In the genomic region with DNA sequence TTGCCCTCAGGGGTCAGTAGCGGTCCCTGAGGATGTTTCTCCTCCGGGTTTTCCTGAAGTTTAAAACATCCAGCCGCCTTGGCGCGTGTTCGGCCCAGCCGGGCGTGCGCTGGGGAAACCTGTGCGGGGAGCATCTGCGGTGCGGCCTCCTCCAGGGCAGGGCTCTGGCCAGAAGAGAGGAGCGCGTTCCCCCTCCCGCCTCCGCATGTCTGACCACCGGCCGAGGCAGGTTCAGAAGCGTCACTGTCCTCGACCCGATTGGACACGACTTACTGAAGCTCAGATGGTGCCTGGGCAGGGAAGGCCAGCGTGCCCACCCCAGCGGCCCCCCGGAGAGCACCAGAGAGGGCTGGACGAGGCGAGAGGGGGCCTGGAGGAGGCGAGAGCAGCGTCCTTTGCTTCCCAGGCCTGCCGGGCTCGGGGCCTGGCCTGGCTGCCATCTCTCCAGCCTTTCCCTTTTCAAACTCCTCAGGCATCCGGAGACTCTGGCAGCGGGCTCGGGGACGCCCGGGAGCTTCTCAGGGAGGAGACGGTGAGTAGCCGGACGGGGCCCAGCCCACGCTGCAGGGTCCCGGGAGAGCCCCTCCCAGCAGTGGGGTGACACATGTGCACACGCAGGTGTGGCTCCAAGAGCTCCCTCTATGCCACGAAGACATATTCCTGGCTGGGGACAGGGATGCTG, we compare ENCODE assay signal across 19 cellular contexts.
DNase-seq lines count a peak whose midpoint lies in the region; ATAC-seq, FAIRE-seq and TF ChIP-seq lines count a peak whose summit lies in the region.
"Had no signal": no experiment of that assay in that cellular context is flagged by ENCODE, and none has a peak within 500 bp of the region (broad histone marks: within the 10 kb centered on the region; RNA-seq: fewer than 3 reads in every experiment).

No MANE protein-coding gene starts in this region.

- H3K9me3 ChIP-seq in right cardiac atrium (ENCODE audit: control insufficient read depth, low read length) = no peaks in the 10 kb centered on the region
- H3K9me3 ChIP-seq in HepG2 (ENCODE audit: low read length) = no peaks in the 10 kb centered on the region
- H3K9me3 ChIP-seq: BE2C, BLaER1 had no signal

- CTCF ChIA-PET in HepG2 (lab: Yijun Ruan, JAX; ENCODE audit: low intra/inter-chr PET ratio, low total read pairs) = no interaction called here

- POLR2A ChIA-PET in HepG2 (lab: Yijun Ruan, JAX) = no interaction called here

- H3K36me3 ChIP-seq in HepG2 (replicated peaks in 1 of 2; ENCODE audit: control insufficient read depth in 1 of 2, insufficient read depth in 2 of 2, low read length in 2 of 2) = peaks cover 20 to 52% of the 10 kb centered on the region in 2 experiments
- H3K36me3 ChIP-seq: BE2C, BLaER1 had no signal

- no TSS peak for BruUV-seq in HepG2 (replicated peaks; lab: Mats Ljungman, UMichigan)

- H3K4me2 ChIP-seq in HepG2 (ENCODE audit: low read depth, low read length) = no peak overlapping the region
- H3K4me2 ChIP-seq: BLaER1 had no signal

- 94% methylated on average over 43 of the region's 43 CpGs for WGBS in right cardiac atrium
- WGBS in HepG2 (ENCODE audit: low lambda C conversion rate) = 97% methylated on average over 10 of the region's 43 CpGs

- TF ChIP-seq EP300 in HepG2 (IDR thresholded peaks at IDR 0.05; ENCODE audit: low read depth in 2 of 2, low read length in 2 of 2) (no peak), HepG2 (CRISPR knock-in tag; IDR thresholded peaks at IDR 0.05; ENCODE audit: borderline replicate concordance) (no peak)

- intact Hi-C loops in right cardiac atrium (cut with DNase I) (loop anchor here in 1 of 4 donors (10.0 kb wide), 1 partner anchor 350 kb away; no protein-coding TSS in a partner anchor), Right ventricle myocardium superior (cut with DNase I) (no loop called here), HepG2 (cut with micrococcal nuclease; ENCODE audit: unreplicated experiment) (no loop called here)

- H3K4me3 ChIP-seq in right cardiac atrium (ENCODE audit: low read length) (no peak overlapping the region), HepG2 (replicated peaks in 1 of 3; ENCODE audit: insufficient read depth in 1 of 3, low read depth in 2 of 3, low read length in 3 of 3) (no peak overlapping the region)
- H3K4me3 ChIP-seq: BLaER1 had no signal

- DNase-seq in right cardiac atrium (peak in 2 of 3 donors; percentile 37 to 57), Right ventricle myocardium superior (no peak), HepG2 (ENCODE audit: low spot score) (no peak)
- DNase-seq: 8988T; ACHN; BE2C; C1 segment of cervical spinal cord; CD4-positive, alpha-beta memory T cell; CD4-positive, CD25-positive, alpha-beta regulatory T cell; CD8-positive, alpha-beta memory T cell; COR-L47; DMS 273 treated with DMSO at 0.1 percent for 48 hours; DMS79 treated with DMSO at 0.1 percent for 48 hours; GF-D8 had no signal

- peaks cover 23% of the 10 kb centered on the region for H3K79me2 ChIP-seq in HepG2 (ENCODE audit: insufficient read depth, low read length)

- TF ChIP-seq RAD21 in HepG2 (CRISPR knock-in tag; IDR thresholded peaks at IDR 0.05) = no peak

- ATAC-seq in right cardiac atrium (no peak), Right ventricle myocardium superior (ENCODE audit: poor library complexity) (no peak), HepG2 (no peak), GM18909 (IDR thresholded peaks at IDR 0.05; ENCODE audit: poor library complexity, unreplicated experiment) (no peak), HG03095 (IDR thresholded peaks at IDR 0.05; ENCODE audit: unreplicated experiment) (no peak)

- no peaks in the 10 kb centered on the region for H3K27me3 ChIP-seq in right cardiac atrium (ENCODE audit: control insufficient read depth, insufficient read depth)
- no peaks in the 10 kb centered on the region for H3K27me3 ChIP-seq in HepG2 (ENCODE audit: control insufficient read depth in 1 of 2, insufficient read depth in 2 of 2, low read length in 2 of 2)
- H3K27me3 ChIP-seq: BE2C, BLaER1 had no signal

- no peak overlapping the region for H3K27ac ChIP-seq in right cardiac atrium (ENCODE audit: low read length)
- H3K27ac ChIP-seq in HepG2 (ENCODE audit: extremely low read length, insufficient read depth, low read length) = no peak overlapping the region
- H3K27ac ChIP-seq: BLaER1 had no signal

- no peak for FAIRE-seq in HepG2 (lab: Jason Lieb, UNC)
- FAIRE-seq: A204.1, G401.6 had no signal

- no peak for TF ChIP-seq CTCF in HepG2 (CRISPR knock-in tag; IDR thresholded peaks at IDR 0.05)

- in situ Hi-C loops in HepG2 (cut with HindIII; ENCODE audit: extremely low pct_ligation_motif_present, low pct_unique_long_range_greater_than_20kb) = no loop called here

- no peak overlapping the region for H2AFZ ChIP-seq in HepG2 (ENCODE audit: low read length)

- H3K4me1 ChIP-seq in right cardiac atrium (ENCODE audit: control insufficient read depth, insufficient read depth, low read length) (peaks cover 4% of the 10 kb centered on the region), HepG2 (ENCODE audit: insufficient read depth, low read length) (peaks cover 42% of the 10 kb centered on the region)

- H3K9ac ChIP-seq in HepG2 (ENCODE audit: insufficient read depth, low read depth, low read length) = no peak overlapping the region
- H3K9ac ChIP-seq: BLaER1 had no signal

- H4K20me1 ChIP-seq in HepG2 (ENCODE audit: insufficient read depth, low read length) = no peaks in the 10 kb centered on the region
- H4K20me1 ChIP-seq: BLaER1 had no signal

- TF ChIP-seq POLR2A in HepG2 (IDR thresholded peaks at IDR 0.05; ENCODE audit: insufficient read depth in 1 of 2, low read depth in 2 of 2, low read length in 2 of 2) = no peak

TF ChIP-seq in HepG2, 621 proteins besides CTCF, POLR2A, EP300 and RAD21:
- peak; percentile 28; the same call in 1 of the 2 replicates for TF ChIP-seq RBFOX2 (IDR thresholded peaks at IDR 0.05; ENCODE audit: low read depth, low read length)
- TF ChIP-seq ATRX (CRISPR knock-in tag; IDR thresholded peaks at IDR 0.05; ENCODE audit: borderline replicate concordance) = no peak

Comparison
In these comparisons a context has a peak if more than half of its experiments do, and no peak if none do; other contexts are left out.
1. DNase-seq: peak in right cardiac atrium (2 of 3); none in Right ventricle myocardium superior (single experiment) and HepG2 (single experiment).